Comparison of ENCODE assay signal across 1 cellular context in genomic region chr1:54121482-54122130, GRCh38.
TF ChIP-seq lines count a peak whose summit lies in the region.

No MANE protein-coding gene starts in this region.

TF ChIP-seq in HepG2, 621 proteins besides CTCF, POLR2A, EP300 and RAD21 (continued from another document and continues in another):
- TF ChIP-seq TCF12 (IDR thresholded peaks at IDR 0.05) (no peak), TCF12 (CRISPR knock-in tag; IDR thresholded peaks at IDR 0.05) (no peak), ZMYM2 (CRISPR knock-in tag; IDR thresholded peaks at IDR 0.05) (no peak), NR0B2 (CRISPR knock-in tag; IDR thresholded peaks at IDR 0.05) (peak; percentile 78), ARNT2 (CRISPR knock-in tag; IDR thresholded peaks at IDR 0.05; ENCODE audit: low read depth) (no peak), SALL2 (CRISPR knock-in tag; IDR thresholded peaks at IDR 0.05) (peak; percentile 67), HDAC1 (CRISPR knock-in tag; IDR thresholded peaks at IDR 0.05) (peak; percentile 62), ZFP91 (CRISPR knock-in tag; IDR thresholded peaks at IDR 0.05; ENCODE audit: borderline replicate concordance) (peak; percentile 56; the same call in 1 of the 2 replicates), MBD4 (IDR thresholded peaks at IDR 0.05; ENCODE audit: borderline replicate concordance, low read length) (no peak), ZBTB7B (CRISPR knock-in tag; IDR thresholded peaks at IDR 0.05) (peak; percentile 83), ZNF205 (CRISPR knock-in tag; IDR thresholded peaks at IDR 0.05) (0 out of 2 replicates have a peak, but pooled peaks have one; percentile 37), MEIS2 (CRISPR knock-in tag; IDR thresholded peaks at IDR 0.05) (no peak), NFIC (IDR thresholded peaks at IDR 0.05; ENCODE audit: low read length) (no peak), THRA (CRISPR knock-in tag; IDR thresholded peaks at IDR 0.05; ENCODE audit: borderline replicate concordance) (0 out of 2 replicates have a peak, but pooled peaks have one; percentile 33), MAZ (IDR thresholded peaks at IDR 0.05; ENCODE audit: borderline replicate concordance, low read depth, low read length) (0 out of 2 replicates have a peak, but pooled peaks have one; percentile 20), MAZ (CRISPR knock-in tag; IDR thresholded peaks at IDR 0.05; ENCODE audit: low read depth) (peak; percentile 40; the same call in 1 of the 2 replicates), ZNF18 (CRISPR knock-in tag; IDR thresholded peaks at IDR 0.05; ENCODE audit: insufficient replicate concordance) (no peak), ZNF350 (CRISPR knock-in tag; IDR thresholded peaks at IDR 0.05; ENCODE audit: borderline replicate concordance, low read depth) (peak; percentile 42; the same call in 1 of the 2 replicates), PITX1 (CRISPR knock-in tag; IDR thresholded peaks at IDR 0.05) (peak; percentile 19; the same call in 1 of the 2 replicates), SALL1 (CRISPR knock-in tag; IDR thresholded peaks at IDR 0.05) (peak; percentile 60), SOX5 (CRISPR knock-in tag; IDR thresholded peaks at IDR 0.05; ENCODE audit: borderline replicate concordance) (0 out of 2 replicates have a peak, but pooled peaks have one; percentile 17), ZNF7 (CRISPR knock-in tag; IDR thresholded peaks at IDR 0.05) (no peak), MXD3 (CRISPR knock-in tag; IDR thresholded peaks at IDR 0.05) (no peak), ZFP62 (CRISPR knock-in tag; IDR thresholded peaks at IDR 0.05) (no peak), HIC2 (CRISPR knock-in tag; IDR thresholded peaks at IDR 0.05; ENCODE audit: low read depth) (no peak), ONECUT2 (CRISPR knock-in tag; IDR thresholded peaks at IDR 0.05) (no peak), CHD4 (IDR thresholded peaks at IDR 0.05; ENCODE audit: borderline replicate concordance, low read length) (no peak), ETS1 (CRISPR knock-in tag; IDR thresholded peaks at IDR 0.05) (no peak), SNAPC4 (CRISPR knock-in tag; IDR thresholded peaks at IDR 0.05) (no peak), ZNF383 (CRISPR knock-in tag; IDR thresholded peaks at IDR 0.05; ENCODE audit: borderline replicate concordance) (no peak), ZNF737 (CRISPR knock-in tag; IDR thresholded peaks at IDR 0.05; ENCODE audit: borderline replicate concordance) (no peak), CHCHD3 (CRISPR knock-in tag; IDR thresholded peaks at IDR 0.05) (no peak), CBX5 (CRISPR knock-in tag; IDR thresholded peaks at IDR 0.05; ENCODE audit: borderline replicate concordance) (0 out of 2 replicates have a peak, but pooled peaks have one; percentile 31), ELF4 (CRISPR knock-in tag; IDR thresholded peaks at IDR 0.05; ENCODE audit: borderline replicate concordance) (no peak), ZFP36 (IDR thresholded peaks at IDR 0.05; ENCODE audit: borderline replicate concordance, low read depth, low read length, partially characterized antibody) (no peak), CREB1 (IDR thresholded peaks at IDR 0.05) (no peak), CREB1 (CRISPR knock-in tag; IDR thresholded peaks at IDR 0.05) (no peak), GABPB1 (CRISPR knock-in tag; IDR thresholded peaks at IDR 0.05) (peak; percentile 47; the same call in 1 of the 2 replicates), ZNF687 (CRISPR knock-in tag; IDR thresholded peaks at IDR 0.05) (peak; percentile 74), ZNF33B (CRISPR knock-in tag; IDR thresholded peaks at IDR 0.05) (no peak), TAF15 (IDR thresholded peaks at IDR 0.05; ENCODE audit: low read depth, low read length, poor library complexity, severe bottlenecking) (no peak), SP2 (CRISPR knock-in tag; IDR thresholded peaks at IDR 0.05) (no peak), ZNF660 (CRISPR knock-in tag; IDR thresholded peaks at IDR 0.05; ENCODE audit: borderline replicate concordance, low read depth) (no peak), TERF1 (CRISPR knock-in tag; IDR thresholded peaks at IDR 0.05) (no peak), ZSCAN30 (CRISPR knock-in tag; IDR thresholded peaks at IDR 0.05) (no peak), SMAD9 (CRISPR knock-in tag; IDR thresholded peaks at IDR 0.05) (no peak)
